In genomic region chr9:23643656-23644258, GRCh38 we compare ENCODE assay signal across 19 cellular contexts.
DNase-seq lines count a peak whose midpoint lies in the region; ATAC-seq and TF ChIP-seq lines count a peak whose summit lies in the region.
"Had no signal": no experiment of that assay in that cellular context is flagged by ENCODE, and none has a peak within 500 bp of the region (broad histone marks: within the 10 kb centered on the region; RNA-seq: fewer than 3 reads in every experiment).

No MANE protein-coding gene starts in this region.

- TF ChIP-seq CTCF in MCF 10A (IDR thresholded peaks at IDR 0.05; ENCODE audit: unreplicated experiment) (no peak), breast epithelium (IDR thresholded peaks at IDR 0.05) (no peak), mammary epithelial cell (conservative IDR thresholded peaks at IDR 0.05 in 1 of 2, IDR thresholded peaks at IDR 0.05 in 1 of 2; ENCODE audit: extremely low read depth in 1 of 2, insufficient read depth in 1 of 2, low read depth in 1 of 2, low read length in 2 of 2) (no peak), glutamatergic neuron (IDR thresholded peaks at IDR 0.05; ENCODE audit: partially characterized antibody, unreplicated experiment) (peak; percentile 19), mucosa of descending colon (IDR thresholded peaks at IDR 0.05) (no peak)

- no peak for TF ChIP-seq POLR2A in breast epithelium (IDR thresholded peaks at IDR 0.05)

- peaks cover 5% of the 10 kb centered on the region for H3K4me1 Mint-ChIP-seq in MCF 10A (ENCODE audit: insufficient read depth, unreplicated experiment)
- peaks cover 6% of the 10 kb centered on the region for H3K4me1 Mint-ChIP-seq in glutamatergic neuron (ENCODE audit: low read depth, unreplicated experiment)
- H3K4me1 Mint-ChIP-seq: CD4-positive, alpha-beta memory T cell had no signal

- H3K27me3 ChIP-seq in breast epithelium (no peaks in the 10 kb centered on the region), mammary epithelial cell (ENCODE audit: insufficient read depth, low read length) (no peaks in the 10 kb centered on the region), GM23248 (replicated peaks; ENCODE audit: insufficient read depth) (no peaks in the 10 kb centered on the region)
- H3K27me3 ChIP-seq: BE2C had no signal

- H3K36me3 Mint-ChIP-seq in MCF 10A (ENCODE audit: insufficient read depth, unreplicated experiment) (no peaks in the 10 kb centered on the region), glutamatergic neuron (ENCODE audit: unreplicated experiment) (peaks cover 20% of the 10 kb centered on the region)
- H3K36me3 Mint-ChIP-seq: CD4-positive, alpha-beta memory T cell had no signal

- in situ Hi-C loops in mammary epithelial cell (cut with MboI; ENCODE audit: low sequenced_read_pairs in 2 of 2) (loop anchor here in 1 of 2 donors (25.0 kb wide), 1 partner anchor 106 kb away; no protein-coding TSS in a partner anchor), GM23248 (cut with MboI) (no loop called here)

- DNase-seq in MCF 10A (ENCODE audit: unreplicated experiment) (peak; percentile 0), breast epithelium (ENCODE audit: low spot score in 2 of 2) (no peak), mammary epithelial cell (peak; percentile 20), glutamatergic neuron (no peak), GM23248 (no peak), pons (ENCODE audit: low spot score) (no peak), mucosa of descending colon (no peak), NCI-H2196 treated with DMSO at 0.1 percent for 48 hours (lab: John Stamatoyannopoulos, UW; ENCODE audit: unreplicated experiment) (no peak)
- DNase-seq: 8988T; BE2C; CD4-positive, alpha-beta memory T cell; GF-D8; NCI-H1436; NCI-H2029; NCI-H2171 treated with DMSO at 0.1 percent for 48 hours; NCI-H524; Right ventricle myocardium superior had no signal

- H3K9me3 Mint-ChIP-seq in MCF 10A (ENCODE audit: unreplicated experiment) (no peaks in the 10 kb centered on the region), glutamatergic neuron (ENCODE audit: unreplicated experiment) (peaks cover 45% of the 10 kb centered on the region)

- no peaks in the 10 kb centered on the region for H3K9me3 ChIP-seq in breast epithelium
- no peaks in the 10 kb centered on the region for H3K9me3 ChIP-seq in mammary epithelial cell (replicated peaks; ENCODE audit: insufficient read depth, low read length)
- H3K9me3 ChIP-seq in GM23248 (ENCODE audit: low read depth), result no peaks in the 10 kb centered on the region
- H3K9me3 ChIP-seq in mucosa of descending colon, result no peaks in the 10 kb centered on the region
- H3K9me3 ChIP-seq: BE2C had no signal

- BruUV-seq in MCF 10A (replicated peaks; lab: Mats Ljungman, UMichigan) (no TSS peak), mammary epithelial cell (replicated peaks; lab: Mats Ljungman, UMichigan) (no TSS peak)

- no peak overlapping the region for H3K4me2 ChIP-seq in mammary epithelial cell (ENCODE audit: insufficient read depth, low read depth, low read length)
- H3K4me2 ChIP-seq in GM23248 (ENCODE audit: unreplicated experiment), result no peak overlapping the region

- H3F3A ChIP-seq in GM23248 (ENCODE audit: insufficient read depth), result no peaks in the 10 kb centered on the region

- no peak overlapping the region for H3K9ac ChIP-seq in mammary epithelial cell (ENCODE audit: insufficient read depth, low read length)
- H3K9ac ChIP-seq in GM23248, result no peak overlapping the region

- H4K20me1 ChIP-seq in mammary epithelial cell (ENCODE audit: insufficient read depth, low read length), result no peaks in the 10 kb centered on the region
- H4K20me1 ChIP-seq in GM23248 (ENCODE audit: insufficient read depth), result no peaks in the 10 kb centered on the region

- H3K4me3 Mint-ChIP-seq in MCF 10A (ENCODE audit: unreplicated experiment) (no peak overlapping the region), glutamatergic neuron (ENCODE audit: unreplicated experiment) (no peak overlapping the region)
- H3K4me3 Mint-ChIP-seq: CD4-positive, alpha-beta memory T cell had no signal

- no peak overlapping the region for H3K4me3 ChIP-seq in breast epithelium
- H3K4me3 ChIP-seq in mammary epithelial cell (replicated peaks in 1 of 3; ENCODE audit: insufficient read depth in 1 of 3, low read depth in 2 of 3, low read length in 3 of 3), result no peak overlapping the region
- no peak overlapping the region for H3K4me3 ChIP-seq in GM23248
- H3K4me3 ChIP-seq in mucosa of descending colon, result no peak overlapping the region
- H3K4me3 ChIP-seq: K562 had no signal

- no peak overlapping the region for H2AFZ ChIP-seq in mammary epithelial cell (ENCODE audit: low read depth, low read length)
- H2AFZ ChIP-seq in GM23248, result no peak overlapping the region

- dilution Hi-C loops in mammary epithelial cell (cut with HindIII; ENCODE audit: low sequenced_read_pairs), result no loop called here

- H3K27me3 Mint-ChIP-seq in MCF 10A (ENCODE audit: insufficient read depth, unreplicated experiment) (no peaks in the 10 kb centered on the region), glutamatergic neuron (ENCODE audit: unreplicated experiment) (peaks cover 24% of the 10 kb centered on the region)
- H3K27me3 Mint-ChIP-seq: CD4-positive, alpha-beta memory T cell had no signal

- intact Hi-C loops in MCF 10A (cut with micrococcal nuclease), result no loop called here
- intact Hi-C loops in breast epithelium (cut with DNase I; ENCODE audit: low total_unique reads), result no loop called here
- intact Hi-C loops in mammary epithelial cell (cut with micrococcal nuclease), result no loop called here
- intact Hi-C loops in mucosa of descending colon (cut with DNase I, micrococcal nuclease), result no loop called here

- 71% methylated on average over 1 of the region's 1 CpG for WGBS in mammary epithelial cell (ENCODE audit: low coverage, missing lambda C conversion rate)
- 38 to 43% methylated on average over 1 of the region's 1 CpG for WGBS in GM23248 (ENCODE audit: low coverage in 1 of 2, low lambda C conversion rate in 2 of 2, missing lambda C conversion rate in 2 of 2), 2 experiments

- H3K9me2 ChIP-seq in GM23248 (ENCODE audit: insufficient read depth), result no peaks in the 10 kb centered on the region

- H3K79me2 ChIP-seq in mammary epithelial cell (ENCODE audit: insufficient read depth, low read length), result no peaks in the 10 kb centered on the region
- H3K79me2 ChIP-seq in GM23248 (ENCODE audit: insufficient read depth), result no peaks in the 10 kb centered on the region

- no peak for ATAC-seq in mucosa of descending colon
- ATAC-seq: K562, Panc1 had no signal

- H3K27ac ChIP-seq in breast epithelium, result no peak overlapping the region
- H3K27ac ChIP-seq in mammary epithelial cell (ENCODE audit: insufficient read depth, low read depth, low read length), result no peak overlapping the region
- no peak overlapping the region for H3K27ac ChIP-seq in GM23248

- H3K4me1 ChIP-seq in breast epithelium (no peaks in the 10 kb centered on the region), mammary epithelial cell (ENCODE audit: insufficient read depth, low read length) (no peaks in the 10 kb centered on the region), GM23248 (ENCODE audit: insufficient read depth) (no peaks in the 10 kb centered on the region), mucosa of descending colon (ENCODE audit: low read depth) (no peaks in the 10 kb centered on the region)
- H3K4me1 ChIP-seq: BE2C had no signal

- H3K36me3 ChIP-seq in breast epithelium (no peaks in the 10 kb centered on the region), mammary epithelial cell (ENCODE audit: insufficient read depth, low read length) (no peaks in the 10 kb centered on the region), GM23248 (ENCODE audit: low read depth) (no peaks in the 10 kb centered on the region), mucosa of descending colon (ENCODE audit: low read depth) (no peaks in the 10 kb centered on the region)
- H3K36me3 ChIP-seq: BE2C had no signal

- CTCF ChIA-PET in MCF 10A (lab: Yijun Ruan, JAX), result no interaction called here
- CTCF ChIA-PET in mammary epithelial cell (lab: Charles Lee; ENCODE audit: low non-redundant PET), result no interaction called here

- POLR2A ChIA-PET in MCF 10A (lab: Yijun Ruan, JAX), result no interaction called here

- H3K27ac Mint-ChIP-seq in MCF 10A (ENCODE audit: low read depth, unreplicated experiment) (no peak overlapping the region), glutamatergic neuron (ENCODE audit: unreplicated experiment) (no peak overlapping the region)
- H3K27ac Mint-ChIP-seq: CD4-positive, alpha-beta memory T cell had no signal

Comparison
In these comparisons a context has a peak if more than half of its experiments do, and no peak if none do; other contexts are left out.
1. DNase-seq: peak in MCF 10A (single experiment) and mammary epithelial cell (single experiment); none in breast epithelium (0 of 2), glutamatergic neuron (single experiment), GM23248 (single experiment), pons (single experiment), mucosa of descending colon (0 of 3) and NCI-H2196 treated with DMSO at 0.1 percent for 48 hours (single experiment).